8 cellular contexts compared by ENCODE assay signal in the genomic region with DNA sequence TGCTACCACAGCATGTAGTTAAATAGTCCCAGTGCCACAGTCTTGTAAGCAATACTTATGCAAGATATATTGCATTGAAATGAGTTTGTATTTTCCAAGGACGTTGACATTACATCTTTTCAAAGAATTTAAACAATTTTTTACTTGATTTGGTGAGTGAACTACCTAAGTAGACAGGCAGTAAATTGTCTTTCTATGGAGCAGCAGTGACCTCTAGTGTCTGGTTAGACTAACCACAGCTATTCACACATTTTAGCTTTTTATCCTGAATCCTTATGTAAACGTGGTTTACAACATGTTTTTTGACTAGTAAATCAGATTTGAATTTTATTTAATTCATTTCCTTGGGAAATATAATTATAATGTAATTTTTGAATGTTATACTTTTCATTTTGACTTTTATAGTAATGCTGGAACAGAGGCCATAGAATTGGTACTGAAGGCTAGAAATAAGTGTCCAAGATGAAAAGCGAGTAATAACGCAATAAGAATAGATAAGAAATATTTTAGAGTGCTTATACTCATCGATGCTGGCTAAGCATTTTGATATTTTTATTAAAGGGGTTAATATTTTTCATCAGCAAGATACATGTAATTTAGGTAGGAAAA. TPM values are rescaled to one million over a fixed set of nuclear protein-coding genes. Genes with fewer than 3 reads are reported as not detected.
A peak's percentile ranks its signal among the peaks of the same experiment; 100 is the strongest.
DNase-seq lines count a peak whose midpoint lies in the region; ATAC-seq, FAIRE-seq and TF ChIP-seq lines count a peak whose summit lies in the region.

No MANE protein-coding gene starts in this region.

- no peak overlapping the region for H3K4me3 ChIP-seq in A549
- no peak overlapping the region for H3K4me3 ChIP-seq in GM12865 (ENCODE audit: low read depth, low read length)

- POLR2A ChIA-PET in A549 (lab: Yijun Ruan, JAX) = no interaction called here
- POLR2A ChIA-PET in activated CD8-positive, alpha-beta T cell treated with anti-CD3 and anti-CD28 coated beads for 36 hours (lab: Charles Lee) = no interaction called here

- 15% methylated on average over 5 of the region's 5 CpGs for WGBS in A549 (ENCODE audit: missing lambda C conversion rate)

- no peak overlapping the region for H3K4me3 Mint-ChIP-seq in activated CD8-positive, alpha-beta T cell treated with anti-CD3 and anti-CD28 coated beads for 36 hours

- H3K4me1 Mint-ChIP-seq in activated CD8-positive, alpha-beta T cell treated with anti-CD3 and anti-CD28 coated beads for 36 hours (ENCODE audit: low read depth) = no peaks in the 10 kb centered on the region

- FAIRE-seq in A549 (lab: Jason Lieb, UNC) = peak; percentile 13

- H3K27ac ChIP-seq in A549 (no peak overlapping the region), temporal lobe (ENCODE audit: low read depth, low read length) (peak overlapping the region; percentile 76)

- no peaks in the 10 kb centered on the region for H3K4me1 ChIP-seq in A549

- DNase-seq in A549 (ENCODE audit: low read depth in 1 of 2, low spot score in 1 of 2) (peak; percentile 8 to 73), GM12865 (ENCODE audit: low read depth) (peak; percentile 64), NCI-H146 (lab: John Stamatoyannopoulos, UW) (peak; percentile 40), iPS DF 4.7 (ENCODE audit: extremely low read depth, low spot score) (peak; percentile 46), mesenteric fat pad (ENCODE audit: low spot score) (no peak)
- DNase-seq in activated CD8-positive, alpha-beta T cell treated with anti-CD3 and anti-CD28 coated beads for 36 hours = peak; percentile 6

- no peak overlapping the region for H3K4me2 ChIP-seq in A549

- peaks cover 32% of the 10 kb centered on the region for H3K27me3 Mint-ChIP-seq in activated CD8-positive, alpha-beta T cell treated with anti-CD3 and anti-CD28 coated beads for 36 hours

- no peaks in the 10 kb centered on the region for H3K9me3 Mint-ChIP-seq in activated CD8-positive, alpha-beta T cell treated with anti-CD3 and anti-CD28 coated beads for 36 hours

- CTCF ChIA-PET in A549 (lab: Yijun Ruan, JAX) = interaction anchor here (0.9 to 1.5 kb wide), 2 partner anchors 589 to 1412 kb away, joined by 3 to 4 read pairs; no protein-coding TSS in a partner anchor
- CTCF ChIA-PET in activated CD8-positive, alpha-beta T cell treated with anti-CD3 and anti-CD28 coated beads for 36 hours (lab: Charles Lee) = interaction anchor here (1.0 to 1.5 kb wide), 3 partner anchors 21 to 752 kb away, joined by 3 read pairs; no protein-coding TSS in a partner anchor

- intact Hi-C loops in activated CD8-positive, alpha-beta T cell treated with anti-CD3 and anti-CD28 coated beads for 36 hours (cut with micrococcal nuclease) = no loop called here

- H3K36me3 Mint-ChIP-seq in activated CD8-positive, alpha-beta T cell treated with anti-CD3 and anti-CD28 coated beads for 36 hours (ENCODE audit: low read depth) = no peaks in the 10 kb centered on the region

- H3K9me3 ChIP-seq in A549 = no peaks in the 10 kb centered on the region

- TF ChIP-seq EP300 in A549 (IDR thresholded peaks at IDR 0.05) = no peak

- ATAC-seq in A549 (peak; percentile 71 to 81; a peak in 4 of 6 replicates), HG02610 (IDR thresholded peaks at IDR 0.05; ENCODE audit: unreplicated experiment) (peak; percentile 83)
- ATAC-seq in activated CD8-positive, alpha-beta T cell treated with anti-CD3 and anti-CD28 coated beads for 36 hours = no peak

- no peak for TF ChIP-seq POLR2A in A549 (IDR thresholded peaks at IDR 0.05; ENCODE audit: low read length)

- H3K27ac Mint-ChIP-seq in activated CD8-positive, alpha-beta T cell treated with anti-CD3 and anti-CD28 coated beads for 36 hours = no peak overlapping the region

- TF ChIP-seq CTCF in A549 (IDR thresholded peaks at IDR 0.05) = peak; percentile 89
- peak; percentile 64 for TF ChIP-seq CTCF in GM12865 (IDR thresholded peaks at IDR 0.05; ENCODE audit: insufficient read depth, low read depth, low read length, missing control alignments)
- peak; percentile 81 for TF ChIP-seq CTCF in activated CD8-positive, alpha-beta T cell treated with anti-CD3 and anti-CD28 coated beads for 36 hours (IDR thresholded peaks at IDR 0.05)

- TF ChIP-seq RAD21 in A549 (conservative IDR thresholded peaks at IDR 0.05 in 1 of 2, IDR thresholded peaks at IDR 0.05 in 1 of 2) = peak; percentile 84 to 87

TF ChIP-seq in A549, 52 proteins besides CTCF, POLR2A, EP300 and RAD21:
- TF ChIP-seq, protein P1, sequence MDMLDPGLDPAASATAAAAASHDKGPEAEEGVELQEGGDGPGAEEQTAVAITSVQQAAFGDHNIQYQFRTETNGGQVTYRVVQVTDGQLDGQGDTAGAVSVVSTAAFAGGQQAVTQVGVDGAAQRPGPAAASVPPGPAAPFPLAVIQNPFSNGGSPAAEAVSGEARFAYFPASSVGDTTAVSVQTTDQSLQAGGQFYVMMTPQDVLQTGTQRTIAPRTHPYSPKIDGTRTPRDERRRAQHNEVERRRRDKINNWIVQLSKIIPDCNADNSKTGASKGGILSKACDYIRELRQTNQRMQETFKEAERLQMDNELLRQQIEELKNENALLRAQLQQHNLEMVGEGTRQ (IDR thresholded peaks at IDR 0.05) = no peak
- peak; percentile 68 for TF ChIP-seq SMC3 (IDR thresholded peaks at IDR 0.05)

RNA-seq across cellular contexts. Expression of a gene that starts 5.6 kb away (rescaled TPM):
- polyA plus RNA-seq in A549 (2011; rRNA removed) (not detected in 2 replicates), A549 (2017; fragmentation: RNase III; extraction: RNeasy Plus Mini Kit Qiagen cat#74134 plus additional on column Dnase treatment) (not detected in 3 replicates)
- not detected in 2 replicates for polyA plus RNA-seq in A549 (2012; cell fraction: cytosol; rRNA removed)
- not detected in 2 replicates for polyA plus RNA-seq in A549 (2012; cell fraction: nucleus; rRNA removed)
- not detected in 2 replicates for polyA minus RNA-seq in A549 (2011; rRNA and poly(A)+ RNA removed)
- total RNA-seq in activated CD8-positive, alpha-beta T cell treated with anti-CD3 and anti-CD28 coated beads for 36 hours = not detected
- total RNA-seq in temporal lobe (23.1 TPM), mesenteric fat pad (not detected)

Comparison
In these comparisons a context has a peak if more than half of its experiments do, and no peak if none do; other contexts are left out.
1. RNA of a gene that starts 5.6 kb away (total RNA-seq): 23.1 TPM in temporal lobe (single experiment); not detected in activated CD8-positive, alpha-beta T cell treated with anti-CD3 and anti-CD28 coated beads for 36 hours and not detected in mesenteric fat pad (single experiment); every median in the first group is over 10 times any median in the second.
2. Peak in every context shown above with its lines, with median percentiles within 50 percentile points of each other: CTCF ChIP-seq.